ENCODE assay signal across 1 cellular context in genomic region chr17:42675348-42675983, GRCh38.
TF ChIP-seq lines count a peak whose summit lies in the region.

No MANE protein-coding gene starts in this region.

TF ChIP-seq in H1, 55 proteins besides CTCF, POLR2A, EP300 and RAD21:
- 0 out of 4 replicates have a peak, but pooled peaks of 1 of the 2 experiments have one; percentile 59 for TF ChIP-seq SIN3A (conservative IDR thresholded peaks at IDR 0.05 in 1 of 2, IDR thresholded peaks at IDR 0.05 in 1 of 2; ENCODE audit: low read depth in 1 of 2, low read length in 2 of 2)
- peak; percentile 33; the same call in 1 of the 2 replicates for TF ChIP-seq SUZ12 (IDR thresholded peaks at IDR 0.05; ENCODE audit: low read length)
- no peak for TF ChIP-seq CEBPB (IDR thresholded peaks at IDR 0.05; ENCODE audit: low read depth, low read length)
- 0 out of 2 replicates have a peak, but pooled peaks have one; percentile 21 for TF ChIP-seq PHF8 (conservative IDR thresholded peaks at IDR 0.05; ENCODE audit: low read depth, low read length)
- TF ChIP-seq CHD7 (IDR thresholded peaks at IDR 0.05; ENCODE audit: insufficient replicate concordance, low read length) = no peak
- TF ChIP-seq RFX5 (IDR thresholded peaks at IDR 0.05; ENCODE audit: borderline replicate concordance, low read depth, low read length) = no peak
- peak; percentile 27 for TF ChIP-seq EZH2 (IDR thresholded peaks at IDR 0.05; ENCODE audit: low read depth, low read length, severe bottlenecking)
- TF ChIP-seq CBX8 (IDR thresholded peaks at IDR 0.05; ENCODE audit: borderline replicate concordance, low read depth, low read length) = no peak
- TF ChIP-seq YY1 (IDR thresholded peaks at IDR 0.05; ENCODE audit: low read depth, low read length) = no peak
- TF ChIP-seq CTBP2 (IDR thresholded peaks at IDR 0.05; ENCODE audit: borderline replicate concordance, insufficient read depth, insufficient read length, low read length) = no peak
- no peak for TF ChIP-seq RBBP5 (IDR thresholded peaks at IDR 0.05; ENCODE audit: borderline replicate concordance, low read depth, low read length)
- TF ChIP-seq, protein P1, sequence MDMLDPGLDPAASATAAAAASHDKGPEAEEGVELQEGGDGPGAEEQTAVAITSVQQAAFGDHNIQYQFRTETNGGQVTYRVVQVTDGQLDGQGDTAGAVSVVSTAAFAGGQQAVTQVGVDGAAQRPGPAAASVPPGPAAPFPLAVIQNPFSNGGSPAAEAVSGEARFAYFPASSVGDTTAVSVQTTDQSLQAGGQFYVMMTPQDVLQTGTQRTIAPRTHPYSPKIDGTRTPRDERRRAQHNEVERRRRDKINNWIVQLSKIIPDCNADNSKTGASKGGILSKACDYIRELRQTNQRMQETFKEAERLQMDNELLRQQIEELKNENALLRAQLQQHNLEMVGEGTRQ (IDR thresholded peaks at IDR 0.05; ENCODE audit: low read length) = no peak
- no peak for TF ChIP-seq KDM5A (IDR thresholded peaks at IDR 0.05; ENCODE audit: low read length)
